In genomic region chr1:165641276-165641987, GRCh38 we compare ENCODE assay signal across 26 cellular contexts. TPM values are rescaled to one million over a fixed set of nuclear protein-coding genes. Genes with fewer than 3 reads are reported as not detected.
A peak's percentile ranks its signal among the peaks of the same experiment; 100 is the strongest.
DNase-seq lines count a peak whose midpoint lies in the region; ATAC-seq, FAIRE-seq and TF ChIP-seq lines count a peak whose summit lies in the region.
"Had no signal": no experiment of that assay in that cellular context is flagged by ENCODE, and none has a peak within 500 bp of the region (broad histone marks: within the 10 kb centered on the region; RNA-seq: fewer than 3 reads in every experiment).

No MANE protein-coding gene starts in this region.

- no peak for ATAC-seq in upper lobe of right lung
- ATAC-seq: A549, HepG2 had no signal

- peaks cover 6% of the 10 kb centered on the region for H3K4me1 ChIP-seq in fibroblast of lung (ENCODE audit: control insufficient read depth, extremely low read depth, insufficient read depth, low read length)
- peaks cover 56% of the 10 kb centered on the region for H3K4me1 ChIP-seq in upper lobe of right lung
- H3K4me1 ChIP-seq: BLaER1 had no signal

- FAIRE-seq in TTC549 (lab: Jason Lieb, UNC), result peak; percentile 13
- FAIRE-seq: A549, GM12878, HepG2 had no signal

- H3K27me3 ChIP-seq in fibroblast of lung (ENCODE audit: control insufficient read depth, insufficient read depth, low read length) (no peaks in the 10 kb centered on the region), upper lobe of right lung (no peaks in the 10 kb centered on the region)
- H3K27me3 ChIP-seq: BLaER1 had no signal

- H3K27ac Mint-ChIP-seq in activated CD4-positive, alpha-beta memory T cell treated with anti-CD3 and anti-CD28 coated beads, Interleukin-2, amount 10 ng/mL, durations not matched to agents 7 days and 5 days, result peak overlapping the region; percentile 61
- no peak overlapping the region for H3K27ac Mint-ChIP-seq in activated CD4-positive, alpha-beta memory T cell treated with anti-CD3 and anti-CD28 coated beads for 36 hours

- no peak overlapping the region for H3K4me3 ChIP-seq in fibroblast of lung (replicated peaks in 1 of 4; ENCODE audit: control extremely low read depth in 1 of 4, insufficient read depth in 1 of 4, low read depth in 3 of 4, low read length in 4 of 4)
- no peak overlapping the region for H3K4me3 ChIP-seq in upper lobe of right lung
- H3K4me3 ChIP-seq: A549, BLaER1 had no signal

- POLR2A ChIA-PET in activated CD4-positive, alpha-beta memory T cell treated with anti-CD3 and anti-CD28 coated beads, Interleukin-2, amount 10 ng/mL, durations not matched to agents 7 days and 5 days (lab: Charles Lee), result no interaction called here
- POLR2A ChIA-PET in activated CD4-positive, alpha-beta memory T cell treated with anti-CD3 and anti-CD28 coated beads for 36 hours (lab: Charles Lee), result no interaction called here

- no peak for DNase-seq in activated CD4-positive, alpha-beta memory T cell treated with anti-CD3 and anti-CD28 coated beads, Interleukin-2, amount 10 ng/mL, durations not matched to agents 7 days and 5 days
- DNase-seq in activated CD4-positive, alpha-beta memory T cell treated with anti-CD3 and anti-CD28 coated beads for 36 hours, result no peak
- DNase-seq in fibroblast of lung (ENCODE audit: low read depth in 2 of 2) (peak; percentile 54 to 62), upper lobe of right lung (no peak), AG20443 (ENCODE audit: low spot score) (no peak), NCI-H82 treated with DMSO at 0.1 percent for 48 hours (lab: John Stamatoyannopoulos, UW; ENCODE audit: unreplicated experiment) (no peak)
- no peak for DNase-seq in stimulated activated CD4-positive, alpha-beta T cell treated with anti-CD3 and anti-CD28 coated beads, Interleukin-12 subunit alpha, Interleukin-12 subunit beta, amount 100 ng/mL, for 4 hours
- DNase-seq: CD4-positive, alpha-beta memory T cell; DMS153; GF-D8; GOT3; NCI-H1092; NCI-H146; NCI-H2029 treated with DMSO at 0.1 percent for 48 hours; NCI-H2171 treated with DMSO at 0.1 percent for 48 hours; NCI-H446; NCI-H69; NK-92 treated with Interleukin-12 subunit alpha and Interleukin-12 subunit beta, amount 100 ng/mL, for 24 hours; OCI-M1; SHP77 treated with DMSO at 0.1 percent for 48 hours had no signal

- peaks cover 54% of the 10 kb centered on the region for H3K79me2 ChIP-seq in fibroblast of lung (ENCODE audit: control insufficient read depth, insufficient read depth, low read length)

- H3K9me3 Mint-ChIP-seq in activated CD4-positive, alpha-beta memory T cell treated with anti-CD3 and anti-CD28 coated beads, Interleukin-2, amount 10 ng/mL, durations not matched to agents 7 days and 5 days, result no peaks in the 10 kb centered on the region
- H3K9me3 Mint-ChIP-seq in activated CD4-positive, alpha-beta memory T cell treated with anti-CD3 and anti-CD28 coated beads for 36 hours, result no peaks in the 10 kb centered on the region
- H3K9me3 Mint-ChIP-seq: CD4-positive, alpha-beta memory T cell had no signal

- no peaks in the 10 kb centered on the region for H4K20me1 ChIP-seq in fibroblast of lung (ENCODE audit: control insufficient read depth, extremely low read depth, insufficient read depth, low read length)

- no peak overlapping the region for H3K9ac ChIP-seq in fibroblast of lung (ENCODE audit: insufficient read depth, low read length)
- H3K9ac ChIP-seq: BLaER1, KMS-11 had no signal

- no peak overlapping the region for H3K4me2 ChIP-seq in fibroblast of lung (ENCODE audit: extremely low read depth, insufficient read depth, low read length)
- H3K4me2 ChIP-seq: A549, BLaER1, KMS-11 had no signal

- H3K9me3 ChIP-seq in fibroblast of lung (ENCODE audit: control insufficient read depth, insufficient read depth, low read depth, low read length), result no peaks in the 10 kb centered on the region
- no peaks in the 10 kb centered on the region for H3K9me3 ChIP-seq in upper lobe of right lung
- H3K9me3 ChIP-seq: A549, BLaER1 had no signal

- TF ChIP-seq CTCF in fibroblast of lung (conservative IDR thresholded peaks at IDR 0.05 in 1 of 2, IDR thresholded peaks at IDR 0.05 in 1 of 2; ENCODE audit: low read depth in 1 of 2, low read length in 2 of 2), result no peak
- TF ChIP-seq CTCF in upper lobe of right lung (IDR thresholded peaks at IDR 0.05), result no peak

- H3K4me3 Mint-ChIP-seq in activated CD4-positive, alpha-beta memory T cell treated with anti-CD3 and anti-CD28 coated beads, Interleukin-2, amount 10 ng/mL, durations not matched to agents 7 days and 5 days, result no peak overlapping the region
- no peak overlapping the region for H3K4me3 Mint-ChIP-seq in activated CD4-positive, alpha-beta memory T cell treated with anti-CD3 and anti-CD28 coated beads for 36 hours
- H3K4me3 Mint-ChIP-seq: CD4-positive, alpha-beta memory T cell had no signal

- intact Hi-C loops in activated CD4-positive, alpha-beta memory T cell treated with anti-CD3 and anti-CD28 coated beads for 36 hours (cut with micrococcal nuclease), result no loop called here
- intact Hi-C loops in upper lobe of right lung (cut with DNase I), result no loop called here

- CTCF ChIA-PET in activated CD4-positive, alpha-beta memory T cell treated with anti-CD3 and anti-CD28 coated beads, Interleukin-2, amount 10 ng/mL, durations not matched to agents 7 days and 5 days (lab: Charles Lee), result no interaction called here
- CTCF ChIA-PET in activated CD4-positive, alpha-beta memory T cell treated with anti-CD3 and anti-CD28 coated beads for 36 hours (lab: Charles Lee), result no interaction called here

- H3K27ac ChIP-seq in fibroblast of lung (ENCODE audit: insufficient read depth, low read length) (no peak overlapping the region), upper lobe of right lung (peak overlapping the region; percentile 17)
- H3K27ac ChIP-seq: A549, BLaER1, KMS-11 had no signal

- no peak overlapping the region for H2AFZ ChIP-seq in fibroblast of lung (ENCODE audit: low read length)

- H3K4me1 Mint-ChIP-seq in activated CD4-positive, alpha-beta memory T cell treated with anti-CD3 and anti-CD28 coated beads, Interleukin-2, amount 10 ng/mL, durations not matched to agents 7 days and 5 days, result peaks cover 52% of the 10 kb centered on the region
- peaks cover 47% of the 10 kb centered on the region for H3K4me1 Mint-ChIP-seq in activated CD4-positive, alpha-beta memory T cell treated with anti-CD3 and anti-CD28 coated beads for 36 hours (ENCODE audit: low read depth)

- peaks cover 10% of the 10 kb centered on the region for H3K36me3 Mint-ChIP-seq in activated CD4-positive, alpha-beta memory T cell treated with anti-CD3 and anti-CD28 coated beads, Interleukin-2, amount 10 ng/mL, durations not matched to agents 7 days and 5 days (ENCODE audit: low read depth)
- H3K36me3 Mint-ChIP-seq in activated CD4-positive, alpha-beta memory T cell treated with anti-CD3 and anti-CD28 coated beads for 36 hours, result peaks cover 7% of the 10 kb centered on the region

- H3K36me3 ChIP-seq in fibroblast of lung (ENCODE audit: control insufficient read depth, insufficient read depth, low read length) (peaks cover 2% of the 10 kb centered on the region), upper lobe of right lung (peaks cover 8% of the 10 kb centered on the region)

- no peaks in the 10 kb centered on the region for H3K27me3 Mint-ChIP-seq in activated CD4-positive, alpha-beta memory T cell treated with anti-CD3 and anti-CD28 coated beads, Interleukin-2, amount 10 ng/mL, durations not matched to agents 7 days and 5 days
- no peaks in the 10 kb centered on the region for H3K27me3 Mint-ChIP-seq in activated CD4-positive, alpha-beta memory T cell treated with anti-CD3 and anti-CD28 coated beads for 36 hours
- H3K27me3 Mint-ChIP-seq: CD4-positive, alpha-beta memory T cell had no signal

RNA-seq across cellular contexts. Expression of gene MGST3, which starts 10.4 kb away (rescaled TPM):
- total RNA-seq in activated CD4-positive, alpha-beta memory T cell treated with anti-CD3 and anti-CD28 coated beads, Interleukin-2, amount 10 ng/mL, durations not matched to agents 7 days and 5 days, result 10 to 100 TPM; 63.4 to 70.3 TPM
- 10 to 100 TPM; 53.3 to 56.6 TPM for total RNA-seq in activated CD4-positive, alpha-beta memory T cell treated with anti-CD3 and anti-CD28 coated beads for 36 hours
- 234 and 346 TPM in 2 replicates for total RNA-seq in fibroblast of lung
- 297 and 355 TPM in 2 replicates for polyA plus RNA-seq in fibroblast of lung
- polyA plus RNA-seq in fibroblast of lung (2012), result 299 and 352 TPM in 2 replicates
- polyA minus RNA-seq in fibroblast of lung (ENCODE audit: low replicate concordance), result 142 and 198 TPM in 2 replicates
- total RNA-seq in upper lobe of right lung, result 181 TPM

RNA-seq across cellular contexts. Expression of gene ALDH9A1, which starts 56.9 kb away (rescaled TPM):
- total RNA-seq in activated CD4-positive, alpha-beta memory T cell treated with anti-CD3 and anti-CD28 coated beads, Interleukin-2, amount 10 ng/mL, durations not matched to agents 7 days and 5 days, result 10 to 100 TPM; 46.9 to 54.4 TPM
- 10 to 100 TPM; 34.1 to 43.2 TPM for total RNA-seq in activated CD4-positive, alpha-beta memory T cell treated with anti-CD3 and anti-CD28 coated beads for 36 hours
- 229 and 270 TPM in 2 replicates for total RNA-seq in fibroblast of lung
- 217 and 223 TPM in 2 replicates for polyA plus RNA-seq in fibroblast of lung
- polyA plus RNA-seq in fibroblast of lung (2012), result 77.7 and 90.2 TPM in 2 replicates
- 30.5 and 56.6 TPM in 2 replicates for polyA minus RNA-seq in fibroblast of lung (ENCODE audit: low replicate concordance)
- 68.5 TPM for total RNA-seq in upper lobe of right lung

Comparison
In these comparisons a context has a peak if more than half of its experiments do, and no peak if none do; other contexts are left out.
1. DNase-seq: peak in fibroblast of lung (2 of 2); none in activated CD4-positive, alpha-beta memory T cell treated with anti-CD3 and anti-CD28 coated beads, Interleukin-2, amount 10 ng/mL, durations not matched to agents 7 days and 5 days (single experiment), activated CD4-positive, alpha-beta memory T cell treated with anti-CD3 and anti-CD28 coated beads for 36 hours (single experiment), upper lobe of right lung (single experiment), AG20443 (single experiment), NCI-H82 treated with DMSO at 0.1 percent for 48 hours (single experiment) and stimulated activated CD4-positive, alpha-beta T cell treated with anti-CD3 and anti-CD28 coated beads, Interleukin-12 subunit alpha, Interleukin-12 subunit beta, amount 100 ng/mL, for 4 hours (single experiment).